Comparison of ENCODE assay signal across 31 cellular contexts in genomic region chr9:126435105-126435504, GRCh38.
"Had no signal": no experiment of that assay in that cellular context is flagged by ENCODE, and none has a peak within 500 bp of the region (broad histone marks: within the 10 kb centered on the region; RNA-seq: fewer than 3 reads in every experiment).

No MANE protein-coding gene starts in this region.

- H3K27me3 Mint-ChIP-seq: activated CD4-positive, alpha-beta memory T cell treated with anti-CD3 and anti-CD28 coated beads for 36 hours had no signal

- H3K27ac ChIP-seq: adrenal gland, body of pancreas, breast epithelium, Peyer's patch, SJSA1 had no signal

- DNase-seq: activated CD4-positive, alpha-beta memory T cell treated with anti-CD3 and anti-CD28 coated beads for 36 hours; activated CD4-positive, alpha-beta T cell treated with anti-CD3 and anti-CD28 coated beads for 4 hours; activated CD4-positive, alpha-beta T cell treated with anti-CD3 and anti-CD28 coated beads, Interleukin-2, amount 50 U/mL, for 1 hour; activated gamma-delta T cell; activated naive CD4-positive, alpha-beta T cell treated with anti-CD3 and anti-CD28 coated beads for 36 hours; activated T-cell treated with anti-CD3 and anti-CD28 coated beads, Interleukin-2, amount 50 U/mL, for 1 hour; activated T-cell treated with anti-CD3 and anti-CD28 coated beads, Interleukin-2, amount 50 U/mL, for 72 hours; body of pancreas; cerebellar nuclear complex; NCI-H1092 treated with DMSO at 0.1 percent for 48 hours; NCI-H146; NCI-H2029 treated with DMSO at 0.1 percent for 48 hours; NCI-H2107; NCI-H2171; NCI-H510A; NCI-H526; NCI-H748 treated with DMSO at 0.1 percent for 48 hours; NK-92 treated with Interleukin-12 subunit alpha and Interleukin-12 subunit beta, amount 100 ng/mL, for 24 hours; PC-3; RPMI8226; SHP77 treated with DMSO at 0.1 percent for 48 hours; SK-N-SH had no signal

- H3K27me3 ChIP-seq: adrenal gland, body of pancreas, breast epithelium, Peyer's patch, SJSA1 had no signal

- H3K27ac Mint-ChIP-seq: activated CD4-positive, alpha-beta memory T cell treated with anti-CD3 and anti-CD28 coated beads for 36 hours; activated naive CD4-positive, alpha-beta T cell treated with anti-CD3 and anti-CD28 coated beads for 36 hours; activated T-cell treated with anti-CD3 and anti-CD28 coated beads, Interleukin-2, amount 50 U/mL, for 72 hours; activated T-helper 2 cell treated with anti-CD3 and anti-CD28 coated beads, Interferon-gamma antibody, Interleukin-2, Interleukin-4, amounts not matched to agents 10 μg/mL and 5 μg/mL and 100 μg/mL, durations not matched to agents 14 hours and 24 hours and 36 hours; T-helper 2 cell treated with Interferon-gamma antibody and Interleukin-4, amounts not matched to agents 5 μg/mL and 100 μg/mL, for 36 hours had no signal

- H3K36me3 Mint-ChIP-seq: activated CD4-positive, alpha-beta memory T cell treated with anti-CD3 and anti-CD28 coated beads for 36 hours; activated naive CD4-positive, alpha-beta T cell treated with anti-CD3 and anti-CD28 coated beads, Interleukin-2, amount 50 U/mL, for 72 hours had no signal

- ATAC-seq: activated CD4-positive, CD25-positive, alpha-beta regulatory T cell treated with anti-CD3 and anti-CD28 coated beads, Interleukin-2, amount 50 U/mL, for 24 hours; activated naive CD4-positive, alpha-beta T cell treated with anti-CD3 and anti-CD28 coated beads, Interleukin-2, amount 50 U/mL, for 72 hours; activated T-cell treated with anti-CD3 and anti-CD28 coated beads, Interleukin-2, amount 50 U/mL, for 72 hours; body of pancreas; PC-3 had no signal

- H3K9me3 Mint-ChIP-seq: activated CD4-positive, alpha-beta memory T cell treated with anti-CD3 and anti-CD28 coated beads for 36 hours; activated naive CD4-positive, alpha-beta T cell treated with anti-CD3 and anti-CD28 coated beads for 36 hours; activated naive CD4-positive, alpha-beta T cell treated with anti-CD3 and anti-CD28 coated beads, Interleukin-2, amount 50 U/mL, for 72 hours; activated T-cell treated with anti-CD3 and anti-CD28 coated beads, Interleukin-2, amount 50 U/mL, for 72 hours; activated T-helper 2 cell treated with anti-CD3 and anti-CD28 coated beads, Interferon-gamma antibody, Interleukin-2, Interleukin-4, amounts not matched to agents 10 μg/mL and 5 μg/mL and 100 μg/mL, durations not matched to agents 14 hours and 24 hours and 36 hours; T-helper 1 cell treated with Interleukin-12 subunit alpha and Interleukin-12 subunit beta and Interleukin-4 antibody, amounts not matched to agents 30 μg/mL and 1 μg/mL, for 36 hours; T-helper 2 cell treated with Interferon-gamma antibody and Interleukin-4, amounts not matched to agents 5 μg/mL and 100 μg/mL, for 36 hours had no signal

- H3K4me3 Mint-ChIP-seq: activated CD4-positive, alpha-beta memory T cell treated with anti-CD3 and anti-CD28 coated beads for 36 hours; activated naive CD4-positive, alpha-beta T cell treated with anti-CD3 and anti-CD28 coated beads for 36 hours; activated T-cell treated with anti-CD3 and anti-CD28 coated beads, Interleukin-2, amount 50 U/mL, for 72 hours; T-helper 1 cell treated with Interleukin-12 subunit alpha and Interleukin-12 subunit beta and Interleukin-4 antibody, amounts not matched to agents 30 μg/mL and 1 μg/mL, for 36 hours; T-helper 2 cell treated with Interferon-gamma antibody and Interleukin-4, amounts not matched to agents 5 μg/mL and 100 μg/mL, for 36 hours had no signal
